In the genomic region with DNA sequence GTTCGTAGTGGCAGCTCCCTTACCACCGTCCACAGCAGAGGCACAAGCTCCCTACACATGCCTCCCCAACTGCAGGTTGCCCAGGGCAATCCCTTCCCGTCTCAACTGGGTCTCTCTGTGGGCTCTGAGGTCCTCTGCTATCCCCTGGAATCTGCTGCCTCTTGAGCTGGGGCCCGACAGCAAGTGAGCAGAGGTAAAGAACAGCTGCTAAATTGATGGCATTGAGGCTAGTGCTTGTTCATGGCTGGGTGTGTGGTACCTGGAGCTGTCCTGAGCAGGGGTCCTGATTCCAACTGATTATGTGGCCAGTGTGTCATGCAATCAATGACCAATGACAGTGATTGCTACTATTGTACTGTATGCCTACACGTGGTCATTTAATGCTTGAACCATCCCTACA, we compare ENCODE assay signal across 18 cellular contexts. TPM values are rescaled to one million over a fixed set of nuclear protein-coding genes. Genes with fewer than 3 reads are reported as not detected.
A peak's percentile ranks its signal among the peaks of the same experiment; 100 is the strongest.
DNase-seq lines count a peak whose midpoint lies in the region; ATAC-seq, FAIRE-seq and TF ChIP-seq lines count a peak whose summit lies in the region.
"Had no signal": no experiment of that assay in that cellular context is flagged by ENCODE, and none has a peak within 500 bp of the region (broad histone marks: within the 10 kb centered on the region; RNA-seq: fewer than 3 reads in every experiment).

No MANE protein-coding gene starts in this region.

- H4K20me1 ChIP-seq in K562 (replicated peaks; ENCODE audit: control insufficient read depth, insufficient read depth, low read length), result no peaks in the 10 kb centered on the region

- no peak for TF ChIP-seq EP300 in K562 (IDR thresholded peaks at IDR 0.05; ENCODE audit: low read length)

- ATAC-seq in K562, result no peak
- no peak for ATAC-seq in right lobe of liver

- H3K9me1 ChIP-seq in K562 (ENCODE audit: control insufficient read depth, insufficient read depth, low read length), result no peaks in the 10 kb centered on the region

- H3K27me3 Mint-ChIP-seq in progenitor cell of endocrine pancreas, result no peaks in the 10 kb centered on the region

- H3K4me1 Mint-ChIP-seq in progenitor cell of endocrine pancreas (ENCODE audit: low read depth), result peaks cover 33% of the 10 kb centered on the region

- no TSS peak for BruUV-seq in K562 (replicated peaks; lab: Mats Ljungman, UMichigan)

- FAIRE-seq in HTR-8/SVneo (lab: Jason Lieb, UNC) (peak; percentile 78), K562 (lab: Jason Lieb, UNC) (no peak), small intestine (lab: Jason Lieb, UNC) (no peak)

- DNase-seq in HTR-8/SVneo (ENCODE audit: insufficient read length, low spot score) (no peak), K562 (ENCODE audit: extremely low read depth in 1 of 4, low spot score in 3 of 4) (no peak), right lobe of liver (no peak), small intestine (no peak), HPDE6-E6E7 (ENCODE audit: extremely low spot score) (no peak), progenitor cell of endocrine pancreas (ENCODE audit: low spot score, unreplicated experiment) (no peak)
- DNase-seq in activated CD8-positive, alpha-beta memory T cell treated with anti-CD3 and anti-CD28 coated beads for 24 hours, result no peak
- DNase-seq: ACHN, COR-L47, HCEC 1CT, KG1, NCI-H1436, NCI-H2081, NCI-H748 treated with DMSO at 0.1 percent for 48 hours, PC-9 had no signal

- no peaks in the 10 kb centered on the region for H3K79me2 ChIP-seq in K562 (ENCODE audit: control insufficient read depth, insufficient read depth, low read length)

- no peak overlapping the region for H2AFZ ChIP-seq in K562 (ENCODE audit: low read depth, low read length)
- H2AFZ ChIP-seq: PC-9 had no signal

- H3K4me1 ChIP-seq in K562 (replicated peaks in 1 of 2; ENCODE audit: control insufficient read depth in 2 of 2, insufficient read depth in 2 of 2, low read length in 2 of 2) (peaks cover 19 to 32% of the 10 kb centered on the region in 2 experiments), right lobe of liver (peaks cover 0 to 49% (median 13%) of the 10 kb centered on the region in 4 donors), small intestine (ENCODE audit: control insufficient read depth in 2 of 2, insufficient read depth in 1 of 2, low read depth in 1 of 2, low read length in 1 of 2) (peaks cover 0 to 11% of the 10 kb centered on the region in 2 donors)

- no peak overlapping the region for H3K27ac ChIP-seq in K562 (ENCODE audit: extremely low read depth, low read depth, low read length)
- H3K27ac ChIP-seq in right lobe of liver, result peak overlapping the region in 2 of 3 donors; percentile 94 to 97
- peak overlapping the region; percentile 36 to 90 for H3K27ac ChIP-seq in small intestine (ENCODE audit: low read depth in 1 of 2, low read length in 1 of 2)
- H3K27ac ChIP-seq: HL-60, PC-9 had no signal

- no peaks in the 10 kb centered on the region for H3K9me3 ChIP-seq in K562 (replicated peaks; ENCODE audit: control insufficient read depth, insufficient read depth, low read depth, low read length)
- no peaks in the 10 kb centered on the region for H3K9me3 ChIP-seq in right lobe of liver
- H3K9me3 ChIP-seq in small intestine (ENCODE audit: control insufficient read depth, low read depth), result no peaks in the 10 kb centered on the region

- POLR2A ChIA-PET in K562 (lab: Yijun Ruan, JAX), result interaction anchor here (0.5 to 0.7 kb wide), 2 partner anchors 184 to 289 kb away, joined by 3 read pairs; no protein-coding TSS in a partner anchor

- H3K27me3 ChIP-seq in K562 (ENCODE audit: control insufficient read depth in 2 of 2, insufficient read depth in 2 of 2, low read length in 2 of 2) (peaks cover 0 to 15% of the 10 kb centered on the region in 2 experiments; a peak in 2 of 5 replicates), right lobe of liver (no peaks in the 10 kb centered on the region), small intestine (ENCODE audit: control insufficient read depth in 2 of 2, insufficient read depth in 2 of 2, low read length in 2 of 2) (no peaks in the 10 kb centered on the region)

- no peaks in the 10 kb centered on the region for H3K36me3 Mint-ChIP-seq in progenitor cell of endocrine pancreas (ENCODE audit: insufficient read depth)

- in situ Hi-C loops in K562 (cut with MboI), result no loop called here

- no peak for TF ChIP-seq RAD21 in K562 (CRISPR knock-in tag; conservative IDR thresholded peaks at IDR 0.05 in 1 of 2, IDR thresholded peaks at IDR 0.05 in 1 of 2)

- TF ChIP-seq CTCF in K562 (IDR thresholded peaks at IDR 0.05 in 2 of 3, conservative IDR thresholded peaks at IDR 0.05 in 1 of 3; ENCODE audit: insufficient read depth in 2 of 3, low read depth in 1 of 3, low read length in 3 of 3) (no peak), right lobe of liver (IDR thresholded peaks at IDR 0.05) (no peak), progenitor cell of endocrine pancreas (IDR thresholded peaks at IDR 0.05; ENCODE audit: unreplicated experiment) (no peak)

- CTCF ChIA-PET in K562 (lab: Yijun Ruan, JAX; ENCODE audit: low intra/inter-chr PET ratio), result no interaction called here

- no peak overlapping the region for H3K4me3 Mint-ChIP-seq in progenitor cell of endocrine pancreas (ENCODE audit: low read depth)

- TF ChIP-seq POLR2A in K562 (conservative IDR thresholded peaks at IDR 0.05) (no peak), right lobe of liver (IDR thresholded peaks at IDR 0.05) (no peak)

- H3K9me3 Mint-ChIP-seq in progenitor cell of endocrine pancreas (ENCODE audit: low read depth), result no peaks in the 10 kb centered on the region

- WGBS in K562 (ENCODE audit: insufficient coverage, low coverage, missing lambda C conversion rate), result 23% methylated on average over 5 of the region's 5 CpGs
- WGBS in right lobe of liver (ENCODE audit: insufficient coverage, low coverage, low lambda C conversion rate, missing lambda C conversion rate), result 24% methylated on average over 4 of the region's 5 CpGs
- WGBS in small intestine, 3 donors, result 30 to 38% (median 35%) methylated on average over 5 of the region's 5 CpGs

- H3K9ac ChIP-seq in K562 (ENCODE audit: insufficient read depth in 1 of 2, low read depth in 2 of 2, low read length in 2 of 2), result no peak overlapping the region

- H3K27ac Mint-ChIP-seq in progenitor cell of endocrine pancreas, result no peak overlapping the region

- H3K4me2 ChIP-seq in K562 (ENCODE audit: insufficient read depth, low read length), result no peak overlapping the region
- H3K4me2 ChIP-seq: PC-9 had no signal

- H3K36me3 ChIP-seq in K562 (ENCODE audit: control insufficient read depth, insufficient read depth, low read length) (no peaks in the 10 kb centered on the region), right lobe of liver (peaks cover 0 to 8% (median 0%) of the 10 kb centered on the region in 4 donors), small intestine (ENCODE audit: control insufficient read depth in 2 of 2, insufficient read depth in 2 of 2, low read length in 2 of 2) (no peaks in the 10 kb centered on the region)

- intact Hi-C loops in K562 (cut with micrococcal nuclease), result no loop called here
- intact Hi-C loops in right lobe of liver (cut with DNase I), result no loop called here

- H3K4me3 ChIP-seq in K562 (no peak overlapping the region), right lobe of liver (peak overlapping the region in 1 of 3 donors; percentile 72), small intestine (ENCODE audit: low read depth in 1 of 2, low read length in 2 of 2) (no peak overlapping the region)
- H3K4me3 ChIP-seq: PC-9 had no signal

TF ChIP-seq in K562, 482 proteins besides CTCF, POLR2A, EP300 and RAD21 (continues in another document):
- peak; percentile 87 for TF ChIP-seq EHMT2 (IDR thresholded peaks at IDR 0.05)

RNA-seq across cellular contexts. Expression of a gene that starts 40.9 kb away (rescaled TPM):
- 0.09 TPM in 1 of 2 replicates, not detected in the other for total RNA-seq in K562 (2011; cell fraction: chromatin; rRNA removed; ENCODE audit: low replicate concordance)
- total RNA-seq in K562 (2011; cell fraction: nucleolus; rRNA removed), result under 0.01 TPM in 1 of 2 replicates, not detected in the other
- total RNA-seq in K562 (2011; cell fraction: nucleoplasm; rRNA removed), result not detected in 2 replicates
- not detected in 2 replicates for total RNA-seq in K562 (2014; rRNA removed)
- total RNA-seq in K562 (2014; rRNA removed; fragmentation: Illumina TruSeq; extraction: Trizol), result not detected in 2 replicates
- not detected in 2 replicates for total RNA-seq in K562 (2015; rRNA removed; fragmentation: Illumina TruSeq; extraction: Trizol)
- 0.11 and 0.16 TPM in 2 replicates for total RNA-seq in K562 (2021)
- polyA plus RNA-seq in K562 (2011; rRNA removed), result not detected in 2 replicates
- polyA plus RNA-seq in K562 (2011; cell fraction: cytosol; rRNA removed), result not detected in 2 replicates
- polyA plus RNA-seq in K562 (2011; cell fraction: nucleus; rRNA removed), result not detected in 2 replicates
- 0.03 and 2.3 TPM in 2 replicates for polyA plus RNA-seq in K562 (2012)
- 0.03 TPM in 1 of 2 replicates, not detected in the other for polyA plus RNA-seq in K562 (2014; fragmentation: Illumina TruSeq; extraction: Trizol)
- under 1 TPM in 1 of 2 experiments, not detected in 1; 0.06 TPM for polyA plus RNA-seq in K562 (2014; fragmentation: Nextera tagmentation; extraction: Ambion mirVana)
- polyA plus RNA-seq in K562 (2014; rRNA removed), result 0.27 TPM in 1 of 2 replicates, not detected in the other
- polyA minus RNA-seq in K562 (2011; rRNA and poly(A)+ RNA removed), result not detected in 2 replicates
- polyA minus RNA-seq in K562 (2011; cell fraction: cytosol; rRNA and poly(A)+ RNA removed), result 0.46 TPM in 1 of 2 replicates, not detected in the other
- not detected in 2 replicates for polyA minus RNA-seq in K562 (2011; cell fraction: nucleus; rRNA and poly(A)+ RNA removed)
- total RNA-seq in right lobe of liver, result 100 to 1,000 TPM; 101 to 255 (median 157) TPM
- 100 to 1,000 TPM in 1 of 3 donors, 10 to 100 TPM in 2; 56.7 to 124 (median 98.6) TPM for polyA plus RNA-seq in small intestine
- total RNA-seq in progenitor cell of endocrine pancreas, result 71.1 and 72.9 TPM in 2 replicates
- total RNA-seq: Daoy had no signal

RNA-seq across cellular contexts. Expression of a gene that starts 59.5 kb away (rescaled TPM):
- total RNA-seq in K562 (2011; cell fraction: chromatin; rRNA removed; ENCODE audit: low replicate concordance), result not detected in 2 replicates
- total RNA-seq in K562 (2011; cell fraction: nucleolus; rRNA removed), result not detected in 2 replicates
- not detected in 2 replicates for total RNA-seq in K562 (2011; cell fraction: nucleoplasm; rRNA removed)
- total RNA-seq in K562 (2014; rRNA removed) (not detected in 2 replicates), K562 (2014; rRNA removed; fragmentation: Illumina TruSeq; extraction: Trizol) (not detected in 2 replicates), K562 (2015; rRNA removed; fragmentation: Illumina TruSeq; extraction: Trizol) (not detected in 2 replicates), K562 (2021) (not detected in 2 replicates), right lobe of liver (not detected), progenitor cell of endocrine pancreas (not detected in 2 replicates)
- polyA plus RNA-seq in K562 (2011; rRNA removed) (not detected in 2 replicates), K562 (2014; fragmentation: Illumina TruSeq; extraction: Trizol) (not detected in 2 replicates), K562 (2014; fragmentation: Nextera tagmentation; extraction: Ambion mirVana) (not detected), K562 (2014; rRNA removed) (not detected in 2 replicates), small intestine (not detected)
- polyA plus RNA-seq in K562 (2011; cell fraction: cytosol; rRNA removed), result not detected in 2 replicates
- polyA plus RNA-seq in K562 (2011; cell fraction: nucleus; rRNA removed), result not detected in 2 replicates
- not detected in 2 replicates for polyA plus RNA-seq in K562 (2012)
- polyA minus RNA-seq in K562 (2011; rRNA and poly(A)+ RNA removed), result not detected in 2 replicates
- not detected in 2 replicates for polyA minus RNA-seq in K562 (2011; cell fraction: cytosol; rRNA and poly(A)+ RNA removed)
- not detected in 2 replicates for polyA minus RNA-seq in K562 (2011; cell fraction: nucleus; rRNA and poly(A)+ RNA removed)
- total RNA-seq: Daoy, NCI-H460, PC-9 had no signal

Comparison
In these comparisons a context has a peak if more than half of its experiments do, and no peak if none do; other contexts are left out.
1. RNA of a gene that starts 40.9 kb away (total RNA-seq): 101 to 255 TPM in right lobe of liver and 71.1 to 72.9 TPM in progenitor cell of endocrine pancreas; under 0.01 to 0.16 TPM in K562; every median in the first group is over 10 times any median in the second.